In the genomic region with DNA sequence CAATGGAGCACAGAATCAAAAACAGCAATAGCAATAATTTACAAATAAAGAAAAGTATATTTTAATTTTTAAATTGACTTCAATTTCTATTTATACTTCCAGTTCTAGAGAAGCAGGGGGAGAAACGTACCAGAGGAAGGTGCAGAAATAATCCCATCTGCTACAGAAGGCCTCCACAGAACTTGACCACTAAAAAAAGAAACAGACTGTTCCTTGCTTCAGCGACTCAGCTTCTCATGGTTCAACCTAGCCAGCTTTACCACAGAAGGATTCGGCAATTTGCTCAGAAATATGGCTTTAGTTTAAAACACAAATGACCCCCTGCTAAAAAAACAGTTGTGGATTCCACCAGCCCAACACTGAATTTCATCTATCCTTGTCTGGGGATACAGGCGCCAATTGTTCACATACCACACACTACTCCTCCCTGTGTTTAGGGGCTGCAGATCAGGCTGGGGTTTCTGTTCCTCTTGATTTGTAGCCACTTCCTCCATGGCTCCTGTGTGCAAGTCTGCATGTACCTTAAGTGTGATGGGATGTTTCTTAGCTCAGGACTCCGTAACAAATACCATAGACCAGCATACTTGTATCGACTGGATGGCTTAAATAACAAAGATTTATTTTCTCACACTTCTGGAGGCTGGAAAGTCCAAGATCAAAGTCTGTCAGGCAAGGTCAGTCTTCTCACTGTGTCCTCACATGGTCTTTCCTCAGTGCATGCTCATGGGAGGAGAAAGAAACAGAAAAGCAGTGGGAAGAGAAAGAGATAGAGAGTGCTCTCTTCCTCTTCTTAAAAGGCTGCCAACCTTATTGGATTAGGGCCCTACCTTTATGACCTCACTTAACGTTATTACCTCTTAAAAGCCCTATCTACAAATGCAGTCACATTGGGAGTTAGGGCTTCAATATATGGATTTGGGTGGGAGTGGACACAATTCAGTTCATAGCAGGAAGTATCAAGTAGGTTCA, we compare ENCODE assay signal across 1 cellular context.
TF ChIP-seq lines count a peak whose summit lies in the region.

No MANE protein-coding gene starts in this region.

TF ChIP-seq in SK-N-SH treated with all-trans-retinoic acid at 6 μM for 48 hours, 23 proteins besides CTCF, POLR2A, EP300 and RAD21 (continued from another document):
- TF ChIP-seq, protein P1, sequence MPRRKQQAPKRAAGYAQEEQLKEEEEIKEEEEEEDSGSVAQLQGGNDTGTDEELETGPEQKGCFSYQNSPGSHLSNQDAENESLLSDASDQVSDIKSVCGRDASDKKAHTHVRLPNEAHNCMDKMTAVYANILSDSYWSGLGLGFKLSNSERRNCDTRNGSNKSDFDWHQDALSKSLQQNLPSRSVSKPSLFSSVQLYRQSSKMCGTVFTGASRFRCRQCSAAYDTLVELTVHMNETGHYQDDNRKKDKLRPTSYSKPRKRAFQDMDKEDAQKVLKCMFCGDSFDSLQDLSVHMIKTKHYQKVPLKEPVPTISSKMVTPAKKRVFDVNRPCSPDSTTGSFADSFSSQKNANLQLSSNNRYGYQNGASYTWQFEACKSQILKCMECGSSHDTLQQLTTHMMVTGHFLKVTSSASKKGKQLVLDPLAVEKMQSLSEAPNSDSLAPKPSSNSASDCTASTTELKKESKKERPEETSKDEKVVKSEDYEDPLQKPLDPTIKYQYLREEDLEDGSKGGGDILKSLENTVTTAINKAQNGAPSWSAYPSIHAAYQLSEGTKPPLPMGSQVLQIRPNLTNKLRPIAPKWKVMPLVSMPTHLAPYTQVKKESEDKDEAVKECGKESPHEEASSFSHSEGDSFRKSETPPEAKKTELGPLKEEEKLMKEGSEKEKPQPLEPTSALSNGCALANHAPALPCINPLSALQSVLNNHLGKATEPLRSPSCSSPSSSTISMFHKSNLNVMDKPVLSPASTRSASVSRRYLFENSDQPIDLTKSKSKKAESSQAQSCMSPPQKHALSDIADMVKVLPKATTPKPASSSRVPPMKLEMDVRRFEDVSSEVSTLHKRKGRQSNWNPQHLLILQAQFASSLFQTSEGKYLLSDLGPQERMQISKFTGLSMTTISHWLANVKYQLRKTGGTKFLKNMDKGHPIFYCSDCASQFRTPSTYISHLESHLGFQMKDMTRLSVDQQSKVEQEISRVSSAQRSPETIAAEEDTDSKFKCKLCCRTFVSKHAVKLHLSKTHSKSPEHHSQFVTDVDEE (CRISPR knock-in tag; IDR thresholded peaks at IDR 0.05): no peak
- TF ChIP-seq ZNF565 (CRISPR knock-in tag; conservative IDR thresholded peaks at IDR 0.05; ENCODE audit: low read depth) (no peak), ZNF70 (CRISPR knock-in tag; IDR thresholded peaks at IDR 0.05) (no peak), SNAI2 (CRISPR knock-in tag; IDR thresholded peaks at IDR 0.05) (no peak), GLIS3 (CRISPR knock-in tag; IDR thresholded peaks at IDR 0.05) (no peak), ESRRG (CRISPR knock-in tag; IDR thresholded peaks at IDR 0.05) (no peak)
